Comparison of ENCODE assay signal across 8 cellular contexts in the genomic region with DNA sequence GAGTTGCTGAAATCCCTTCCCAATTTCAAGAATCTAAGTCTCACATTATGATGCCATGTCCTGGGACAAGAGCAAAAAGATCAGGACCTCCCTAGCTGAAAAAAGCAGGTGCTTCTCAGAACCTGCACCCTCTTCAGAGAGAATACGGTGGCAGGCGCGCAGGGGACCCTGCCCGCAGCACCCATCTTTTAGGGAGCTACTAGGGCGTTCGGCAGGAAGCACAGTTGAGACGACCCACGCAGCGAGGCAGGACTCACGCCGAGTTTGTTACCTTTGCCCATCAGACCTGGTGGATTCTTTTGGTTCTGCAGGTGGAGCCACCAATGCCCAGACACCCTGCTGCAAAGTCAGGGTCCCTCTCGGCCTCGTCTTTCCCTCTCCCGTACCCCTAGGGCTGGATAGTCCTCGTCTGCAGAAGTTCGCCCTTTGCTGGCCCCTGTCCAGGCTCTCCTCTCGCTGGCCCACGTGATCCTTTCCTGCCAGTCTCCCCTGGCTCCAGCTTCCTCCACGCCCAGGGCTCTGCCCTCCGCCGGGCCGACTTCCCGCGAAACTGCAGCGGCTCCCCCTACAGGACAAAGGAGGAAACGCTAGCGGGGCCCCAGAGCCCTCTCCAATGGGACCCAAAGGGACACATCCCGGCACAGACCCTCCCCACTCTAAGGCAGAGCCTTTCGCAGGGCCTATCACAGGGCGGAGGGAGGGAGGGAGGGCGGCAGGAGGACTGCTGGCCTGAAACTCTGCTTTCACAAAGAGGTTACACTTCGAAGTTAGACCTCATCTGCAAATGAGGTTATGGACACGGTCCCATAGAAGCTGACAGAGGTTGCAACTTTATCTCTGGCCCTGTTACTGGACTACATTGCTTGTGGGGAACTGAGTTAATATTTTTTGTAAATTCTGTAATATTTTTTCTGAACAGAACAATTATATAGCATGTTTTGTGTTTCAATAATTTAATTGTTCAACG. TPM values are rescaled to one million over a fixed set of nuclear protein-coding genes. Genes with fewer than 3 reads are reported as not detected.
DNase-seq lines count a peak whose midpoint lies in the region; ATAC-seq lines count a peak whose summit lies in the region.

No MANE protein-coding gene starts in this region.

- intact Hi-C loops in CD4-positive, alpha-beta memory T cell (cut with micrococcal nuclease), result loop anchor here (1.0 to 2.0 kb wide), 4 partner anchors 67 to 449 kb away; no protein-coding TSS in a partner anchor
- intact Hi-C loops in left colon (cut with DNase I, micrococcal nuclease), result no loop called here

- no peak overlapping the region for H3K27ac Mint-ChIP-seq in CD4-positive, alpha-beta memory T cell
- H3K27ac Mint-ChIP-seq in central memory CD8-positive, alpha-beta T cell (ENCODE audit: low read depth), result no peak overlapping the region

- H3K4me3 ChIP-seq in CD4-positive, alpha-beta memory T cell (ENCODE audit: low read length in 2 of 2), result no peak overlapping the region

- peaks cover 0 to 6% (median 3%) of the 10 kb centered on the region in 4 donors for H3K4me1 Mint-ChIP-seq in CD4-positive, alpha-beta memory T cell
- H3K4me1 Mint-ChIP-seq in central memory CD8-positive, alpha-beta T cell, result peaks cover 5% of the 10 kb centered on the region

- CTCF ChIA-PET in CD4-positive, alpha-beta memory T cell (lab: Charles Lee; ENCODE audit: partially characterized antibody), result interaction anchor here (0.6 to 2.8 kb wide), 18 partner anchors 13 to 591 kb away, joined by 3 to 12 read pairs (median 3); partner anchors contain the start of gene FCHO2

- H3K4me1 ChIP-seq in CD4-positive, alpha-beta memory T cell (ENCODE audit: insufficient read depth, low read length), result peaks cover 7% of the 10 kb centered on the region

- H3K9me3 Mint-ChIP-seq in CD4-positive, alpha-beta memory T cell, result peaks cover 0 to 4% (median under 1%) of the 10 kb centered on the region in 8 donors
- H3K9me3 Mint-ChIP-seq in central memory CD8-positive, alpha-beta T cell, result no peaks in the 10 kb centered on the region

- ATAC-seq in GM21825 (IDR thresholded peaks at IDR 0.05; ENCODE audit: unreplicated experiment) (peak; percentile 61), left colon (peak; percentile 83), GM21381 (IDR thresholded peaks at IDR 0.05; ENCODE audit: unreplicated experiment) (no peak)
- peak; percentile 63 for ATAC-seq in central memory CD8-positive, alpha-beta T cell (replicated peaks; ENCODE audit: extremely low read depth, poor library complexity, severe bottlenecking)

- peaks cover 0 to 1% of the 10 kb centered on the region in 2 donors for H3K36me3 Mint-ChIP-seq in CD4-positive, alpha-beta memory T cell
- H3K36me3 Mint-ChIP-seq in central memory CD8-positive, alpha-beta T cell (ENCODE audit: insufficient read depth), result peaks cover 2% of the 10 kb centered on the region

- POLR2A ChIA-PET in CD4-positive, alpha-beta memory T cell (lab: Charles Lee; ENCODE audit: partially characterized antibody), result interaction anchor here (1.0 kb wide), 1 partner anchor 15 kb away, joined by 3 read pairs; no protein-coding TSS in a partner anchor

- peak; percentile 53 to 62 (median 55) for DNase-seq in CD4-positive, alpha-beta memory T cell
- peak; percentile 83 for DNase-seq in NCI-H146 treated with DMSO at 0.1 percent for 48 hours (lab: John Stamatoyannopoulos, UW; ENCODE audit: unreplicated experiment)
- DNase-seq in activated CD4-positive, CD25-positive, alpha-beta regulatory T cell treated with anti-CD3 and anti-CD28 coated beads, Interleukin-2, amount 50 U/mL, for 72 hours, result peak; percentile 77
- peak; percentile 56 to 62 for DNase-seq in central memory CD8-positive, alpha-beta T cell (ENCODE audit: low spot score in 2 of 2)
- peak; percentile 93 to 94 for DNase-seq in left colon
- DNase-seq in stimulated activated CD4-positive, alpha-beta T cell treated with anti-CD3 and anti-CD28 coated beads, Interleukin-4, amount 100 ng/mL, for 24 hours, result peak; percentile 76

- no peaks in the 10 kb centered on the region for H3K36me3 ChIP-seq in CD4-positive, alpha-beta memory T cell (ENCODE audit: insufficient read depth, low read length)

- H3K27me3 ChIP-seq in CD4-positive, alpha-beta memory T cell (ENCODE audit: insufficient read depth, low read length), result peaks cover 4% of the 10 kb centered on the region

- no peaks in the 10 kb centered on the region for H3K9me3 ChIP-seq in CD4-positive, alpha-beta memory T cell (ENCODE audit: control insufficient read depth in 1 of 2, low read length in 2 of 2)

- peaks cover 34 to 36% of the 10 kb centered on the region in 2 donors for H3K27me3 Mint-ChIP-seq in CD4-positive, alpha-beta memory T cell
- H3K27me3 Mint-ChIP-seq in central memory CD8-positive, alpha-beta T cell, result peaks cover 34% of the 10 kb centered on the region

- no peak overlapping the region for H3K27ac ChIP-seq in CD4-positive, alpha-beta memory T cell (ENCODE audit: low read depth, low read length)

- peak overlapping the region in 6 of 8 donors; percentile 31 to 77 (median 47) for H3K4me3 Mint-ChIP-seq in CD4-positive, alpha-beta memory T cell
- no peak overlapping the region for H3K4me3 Mint-ChIP-seq in central memory CD8-positive, alpha-beta T cell

RNA-seq across cellular contexts. Expression of gene TMEM174, which starts 28.8 kb away (rescaled TPM):
- total RNA-seq in CD4-positive, alpha-beta memory T cell, result not detected
- polyA plus RNA-seq in CD4-positive, alpha-beta memory T cell, result not detected
- not detected for total RNA-seq in left colon
